In the genomic region with DNA sequence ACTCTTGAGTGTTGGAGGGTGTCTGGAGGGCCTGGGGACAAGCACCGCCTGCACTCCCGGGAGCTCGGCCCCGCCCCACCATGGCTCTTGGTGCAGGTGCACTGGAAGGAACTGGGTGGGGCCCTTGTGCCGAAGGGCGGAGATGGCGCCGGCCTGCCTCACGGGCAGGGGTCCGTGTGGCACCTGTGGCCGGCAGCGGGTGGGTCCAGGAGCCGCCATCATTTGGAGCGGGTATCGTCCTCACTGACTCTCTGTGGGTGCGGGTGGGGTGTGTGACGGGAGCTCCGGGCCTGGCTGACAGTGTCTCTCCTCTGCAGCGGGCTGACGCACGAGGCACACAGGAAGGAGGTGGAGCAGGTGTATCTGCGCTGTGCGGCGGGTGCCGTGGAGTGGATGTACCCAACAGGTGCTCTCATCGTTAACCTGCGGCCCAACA, we compare ENCODE assay signal across 13 cellular contexts. TPM values are rescaled to one million over a fixed set of nuclear protein-coding genes. Genes with fewer than 3 reads are reported as not detected.
DNase-seq lines count a peak whose midpoint lies in the region; ATAC-seq and TF ChIP-seq lines count a peak whose summit lies in the region.
"Had no signal": no experiment of that assay in that cellular context is flagged by ENCODE, and none has a peak within 500 bp of the region (broad histone marks: within the 10 kb centered on the region; RNA-seq: fewer than 3 reads in every experiment).

No MANE protein-coding gene starts in this region.

- H2AFZ ChIP-seq in GM23248, result no peak overlapping the region

- POLR2A ChIA-PET in AG04450 (lab: Yijun Ruan, JAX), result interaction anchor here (2.1 kb wide), 1 partner anchor 105 kb away, joined by 8 read pairs; no protein-coding TSS in a partner anchor
- POLR2A ChIA-PET in naive thymus-derived CD4-positive, alpha-beta T cell (lab: Charles Lee), result no interaction called here
- POLR2A ChIA-PET in CD4-positive, alpha-beta memory T cell (lab: Charles Lee; ENCODE audit: partially characterized antibody), result no interaction called here

- peaks cover 82% of the 10 kb centered on the region for H3K79me2 ChIP-seq in GM23248 (ENCODE audit: insufficient read depth)

- H3K4me2 ChIP-seq in GM23248 (ENCODE audit: unreplicated experiment), result peak overlapping the region; percentile 89
- H3K4me2 ChIP-seq: KMS-11 had no signal

- H3K4me1 Mint-ChIP-seq in activated T-helper 2 cell treated with anti-CD3 and anti-CD28 coated beads, Interferon-gamma antibody, Interleukin-2, Interleukin-4, amounts not matched to agents 10 μg/mL and 5 μg/mL and 100 μg/mL, durations not matched to agents 14 hours and 24 hours and 36 hours (ENCODE audit: low read depth), result peaks cover 39% of the 10 kb centered on the region
- peaks cover 0 to 33% (median 11%) of the 10 kb centered on the region in 7 donors for H3K4me1 Mint-ChIP-seq in naive thymus-derived CD4-positive, alpha-beta T cell
- peaks cover 10 to 36% (median 24%) of the 10 kb centered on the region in 4 donors for H3K4me1 Mint-ChIP-seq in CD4-positive, alpha-beta memory T cell

- no peaks in the 10 kb centered on the region for H3K9me3 Mint-ChIP-seq in activated T-helper 2 cell treated with anti-CD3 and anti-CD28 coated beads, Interferon-gamma antibody, Interleukin-2, Interleukin-4, amounts not matched to agents 10 μg/mL and 5 μg/mL and 100 μg/mL, durations not matched to agents 14 hours and 24 hours and 36 hours
- no peaks in the 10 kb centered on the region for H3K9me3 Mint-ChIP-seq in naive thymus-derived CD4-positive, alpha-beta T cell
- peaks cover 0 to 6% (median 0%) of the 10 kb centered on the region in 8 donors for H3K9me3 Mint-ChIP-seq in CD4-positive, alpha-beta memory T cell

- TF ChIP-seq CTCF in AG04450 (IDR thresholded peaks at IDR 0.05; ENCODE audit: low read depth, low read length), result no peak

- CTCF ChIA-PET in AG04450 (lab: Charles Lee), result no interaction called here
- CTCF ChIA-PET in naive thymus-derived CD4-positive, alpha-beta T cell (lab: Charles Lee), result no interaction called here
- CTCF ChIA-PET in CD4-positive, alpha-beta memory T cell (lab: Charles Lee; ENCODE audit: partially characterized antibody), result no interaction called here

- H3K27me3 Mint-ChIP-seq in activated T-helper 2 cell treated with anti-CD3 and anti-CD28 coated beads, Interferon-gamma antibody, Interleukin-2, Interleukin-4, amounts not matched to agents 10 μg/mL and 5 μg/mL and 100 μg/mL, durations not matched to agents 14 hours and 24 hours and 36 hours (ENCODE audit: low read depth), result no peaks in the 10 kb centered on the region
- peaks cover 0 to 11% (median 0%) of the 10 kb centered on the region in 5 donors for H3K27me3 Mint-ChIP-seq in naive thymus-derived CD4-positive, alpha-beta T cell
- no peaks in the 10 kb centered on the region for H3K27me3 Mint-ChIP-seq in CD4-positive, alpha-beta memory T cell

- no peak for ATAC-seq in naive thymus-derived CD4-positive, alpha-beta T cell

- intact Hi-C loops in activated T-helper 2 cell treated with anti-CD3 and anti-CD28 coated beads, Interferon-gamma antibody, Interleukin-2, Interleukin-4, amounts not matched to agents 10 μg/mL and 5 μg/mL and 100 μg/mL, durations not matched to agents 14 hours and 24 hours and 36 hours (cut with micrococcal nuclease), result no loop called here
- intact Hi-C loops in naive thymus-derived CD4-positive, alpha-beta T cell (cut with micrococcal nuclease), result loop anchor here in 1 of 2 donors (5.0 kb wide), 1 partner anchor 97 kb away; no protein-coding TSS in a partner anchor
- intact Hi-C loops in CD4-positive, alpha-beta memory T cell (cut with micrococcal nuclease), result no loop called here

- H3F3A ChIP-seq in GM23248 (ENCODE audit: insufficient read depth), result peaks cover 58% of the 10 kb centered on the region

- peaks cover 23% of the 10 kb centered on the region for H3K36me3 ChIP-seq in GM23248 (ENCODE audit: low read depth)
- no peaks in the 10 kb centered on the region for H3K36me3 ChIP-seq in naive thymus-derived CD4-positive, alpha-beta T cell (ENCODE audit: control insufficient read depth in 2 of 3, insufficient read depth in 3 of 3, low read length in 3 of 3)
- H3K36me3 ChIP-seq in CD4-positive, alpha-beta memory T cell (ENCODE audit: insufficient read depth, low read length), result no peaks in the 10 kb centered on the region

- H3K36me3 Mint-ChIP-seq in activated T-helper 2 cell treated with anti-CD3 and anti-CD28 coated beads, Interferon-gamma antibody, Interleukin-2, Interleukin-4, amounts not matched to agents 10 μg/mL and 5 μg/mL and 100 μg/mL, durations not matched to agents 14 hours and 24 hours and 36 hours (ENCODE audit: low read depth), result peaks cover 59% of the 10 kb centered on the region
- peaks cover 0 to 5% (median 0%) of the 10 kb centered on the region in 5 donors for H3K36me3 Mint-ChIP-seq in naive thymus-derived CD4-positive, alpha-beta T cell
- peaks cover 0 to 7% of the 10 kb centered on the region in 2 donors for H3K36me3 Mint-ChIP-seq in CD4-positive, alpha-beta memory T cell

- no peaks in the 10 kb centered on the region; the same call in 1 of the 2 replicates for H3K9me3 ChIP-seq in AG04450 (ENCODE audit: control insufficient read depth, insufficient read depth, low read length)
- H3K9me3 ChIP-seq in GM23248 (ENCODE audit: low read depth), result no peaks in the 10 kb centered on the region
- no peaks in the 10 kb centered on the region for H3K9me3 ChIP-seq in naive thymus-derived CD4-positive, alpha-beta T cell (ENCODE audit: control insufficient read depth in 2 of 3, low read length in 3 of 3)
- no peaks in the 10 kb centered on the region for H3K9me3 ChIP-seq in CD4-positive, alpha-beta memory T cell (ENCODE audit: control insufficient read depth in 1 of 2, low read length in 2 of 2)

- H3K27me3 ChIP-seq in AG04450 (ENCODE audit: control insufficient read depth, insufficient read depth, low read length), result no peaks in the 10 kb centered on the region
- no peaks in the 10 kb centered on the region for H3K27me3 ChIP-seq in GM23248 (replicated peaks; ENCODE audit: insufficient read depth)
- no peaks in the 10 kb centered on the region for H3K27me3 ChIP-seq in naive thymus-derived CD4-positive, alpha-beta T cell (ENCODE audit: control insufficient read depth in 2 of 2, insufficient read depth in 2 of 2, low read length in 2 of 2)
- H3K27me3 ChIP-seq in CD4-positive, alpha-beta memory T cell (ENCODE audit: insufficient read depth, low read length), result no peaks in the 10 kb centered on the region

- H3K9ac ChIP-seq in GM23248, result peak overlapping the region; percentile 97
- H3K9ac ChIP-seq: KMS-11 had no signal

- no peaks in the 10 kb centered on the region; the same call in 1 of the 2 replicates for H4K20me1 ChIP-seq in GM23248 (ENCODE audit: insufficient read depth)

- in situ Hi-C loops in GM23248 (cut with MboI), result no loop called here

- H3K27ac ChIP-seq in AG04450 (ENCODE audit: low read depth, low read length) (peak overlapping the region; percentile 98), GM23248 (peak overlapping the region; percentile 100)
- no peak overlapping the region for H3K27ac ChIP-seq in naive thymus-derived CD4-positive, alpha-beta T cell (ENCODE audit: low read depth, low read length)
- H3K27ac ChIP-seq in CD4-positive, alpha-beta memory T cell (ENCODE audit: low read depth, low read length), result no peak overlapping the region
- H3K27ac ChIP-seq: KMS-11 had no signal

- no peaks in the 10 kb centered on the region for H3K9me2 ChIP-seq in GM23248 (ENCODE audit: insufficient read depth)

- peaks cover 58% of the 10 kb centered on the region for H3K4me1 ChIP-seq in GM23248 (ENCODE audit: insufficient read depth)
- H3K4me1 ChIP-seq in naive thymus-derived CD4-positive, alpha-beta T cell (ENCODE audit: control insufficient read depth in 2 of 2, insufficient read depth in 2 of 2, low read length in 2 of 2), result peaks cover 0 to 30% of the 10 kb centered on the region in 2 donors
- peaks cover 30% of the 10 kb centered on the region for H3K4me1 ChIP-seq in CD4-positive, alpha-beta memory T cell (ENCODE audit: insufficient read depth, low read length)

- whole genome bisulfite sequencing in GM23248 (ENCODE audit: low coverage in 1 of 2, low lambda C conversion rate in 2 of 2, missing lambda C conversion rate in 2 of 2), 2 experiments, result 45 to 52% methylated on average over 16 to 27 of the region's 27 CpGs

- peak overlapping the region; percentile 93 for H3K27ac Mint-ChIP-seq in activated T-helper 2 cell treated with anti-CD3 and anti-CD28 coated beads, Interferon-gamma antibody, Interleukin-2, Interleukin-4, amounts not matched to agents 10 μg/mL and 5 μg/mL and 100 μg/mL, durations not matched to agents 14 hours and 24 hours and 36 hours
- H3K27ac Mint-ChIP-seq in naive thymus-derived CD4-positive, alpha-beta T cell, result no peak overlapping the region
- peak overlapping the region in 2 of 7 donors; percentile 52 to 94 for H3K27ac Mint-ChIP-seq in CD4-positive, alpha-beta memory T cell

- peak overlapping the region; percentile 75 for H3K4me3 Mint-ChIP-seq in activated T-helper 2 cell treated with anti-CD3 and anti-CD28 coated beads, Interferon-gamma antibody, Interleukin-2, Interleukin-4, amounts not matched to agents 10 μg/mL and 5 μg/mL and 100 μg/mL, durations not matched to agents 14 hours and 24 hours and 36 hours (ENCODE audit: low read depth)
- H3K4me3 Mint-ChIP-seq in naive thymus-derived CD4-positive, alpha-beta T cell, result peak overlapping the region in 2 of 10 donors; percentile 39 to 68
- H3K4me3 Mint-ChIP-seq in CD4-positive, alpha-beta memory T cell, result no peak overlapping the region

- H3K4me3 ChIP-seq in AG04450 (ENCODE audit: low read depth, low read length) (peak overlapping the region; percentile 47), GM23248 (peak overlapping the region; percentile 63)
- H3K4me3 ChIP-seq in naive thymus-derived CD4-positive, alpha-beta T cell (ENCODE audit: low read length), result peak overlapping the region; percentile 26
- no peak overlapping the region for H3K4me3 ChIP-seq in CD4-positive, alpha-beta memory T cell (ENCODE audit: low read length in 2 of 2)

- DNase-seq in AG04450 (ENCODE audit: low read depth, low spot score), result no peak
- DNase-seq in GM23248, result peak; percentile 40
- DNase-seq in activated T-helper 2 cell treated with anti-CD3 and anti-CD28 coated beads, Interferon-gamma antibody, Interleukin-2, Interleukin-4, amounts not matched to agents 10 μg/mL and 5 μg/mL and 100 μg/mL, durations not matched to agents 14 hours and 24 hours and 36 hours (ENCODE audit: low spot score), result no peak
- DNase-seq in naive thymus-derived CD4-positive, alpha-beta T cell, result no peak
- DNase-seq in GF-D8 (lab: John Stamatoyannopoulos, UW), result no peak
- no peak for DNase-seq in CD4-positive, alpha-beta memory T cell
- no peak for DNase-seq in NCI-H2107 treated with DMSO at 0.1 percent for 48 hours (lab: John Stamatoyannopoulos, UW; ENCODE audit: unreplicated experiment)
- no peak for DNase-seq in activated CD4-positive, alpha-beta T cell treated with anti-CD3 and anti-CD28 coated beads for 4 hours
- DNase-seq: activated naive CD4-positive, alpha-beta T cell treated with Interleukin-2 at 50 U/mL for 16 hours; COR-L47; posterior cingulate gyrus; T-helper 9 cell had no signal

RNA-seq across cellular contexts. Expression of a gene that starts 5.2 kb away (rescaled TPM):
- polyA plus RNA-seq in AG04450 (2011; rRNA removed) (10.9 and 17.2 TPM in 2 replicates), GM23248 (2016; fragmentation: Nextera tagmentation; extraction: Ambion mirVana) (26.5 and 28.4 TPM in 2 replicates)
- 5.9 and 6.7 TPM in 2 replicates for polyA minus RNA-seq in AG04450 (2011; rRNA and poly(A)+ RNA removed)
- total RNA-seq in GM23248 (2014; rRNA removed; shearing (Covaris generic)), result 305 and 319 TPM in 2 replicates
- total RNA-seq in activated T-helper 2 cell treated with anti-CD3 and anti-CD28 coated beads, Interferon-gamma antibody, Interleukin-2, Interleukin-4, amounts not matched to agents 10 μg/mL and 5 μg/mL and 100 μg/mL, durations not matched to agents 14 hours and 24 hours and 36 hours, result 71.0 and 74.7 TPM in 2 replicates
- 100 to 1,000 TPM in 1 of 5 experiments, 10 to 100 TPM in 2, 1 to 10 TPM in 2; 1.0 to 147 (median 10.3) TPM for total RNA-seq in naive thymus-derived CD4-positive, alpha-beta T cell
- not detected for polyA plus RNA-seq in naive thymus-derived CD4-positive, alpha-beta T cell
- total RNA-seq in CD4-positive, alpha-beta memory T cell, result 1 to 10 TPM; 6.2 to 6.5 TPM
- 1 to 10 TPM in 1 of 2 donors, under 1 TPM in 1; 0.67 to 1.8 TPM for polyA plus RNA-seq in CD4-positive, alpha-beta memory T cell

Comparison
In these comparisons a context has a peak if more than half of its experiments do, and no peak if none do; other contexts are left out.
1. H3K27ac ChIP-seq: peak in AG04450 (single experiment) and GM23248 (single experiment); none in naive thymus-derived CD4-positive, alpha-beta T cell (single experiment) and CD4-positive, alpha-beta memory T cell (single experiment).
2. H3K4me3 ChIP-seq: peak in AG04450 (single experiment), GM23248 (single experiment) and naive thymus-derived CD4-positive, alpha-beta T cell (single experiment); none in CD4-positive, alpha-beta memory T cell (0 of 2).